In the genomic region with DNA sequence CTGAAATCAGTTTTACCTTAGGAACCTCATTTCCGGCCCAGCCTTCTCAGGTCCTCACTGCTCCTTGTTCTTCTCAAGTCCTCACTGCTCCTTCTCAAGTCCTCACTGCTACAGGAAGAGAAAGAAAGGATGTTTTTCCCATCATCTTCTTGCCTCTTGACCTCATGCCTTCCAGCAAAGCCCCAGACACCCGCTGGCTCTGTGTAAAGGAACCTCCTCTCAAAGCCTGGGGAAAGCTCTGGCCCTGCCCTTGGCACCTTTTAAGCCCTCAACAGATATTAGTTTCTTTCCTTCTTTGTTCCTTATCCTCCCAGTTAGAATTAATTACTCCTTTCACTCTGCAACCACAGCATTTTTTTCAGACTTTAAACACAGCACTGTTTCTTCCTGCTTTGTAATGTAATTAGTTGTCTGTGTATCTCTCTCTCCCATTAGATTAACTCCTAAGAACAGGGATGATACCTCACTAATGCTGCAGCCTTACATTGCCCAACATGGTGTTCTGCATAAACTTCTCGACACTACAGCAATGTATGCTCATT, we compare ENCODE assay signal across 23 cellular contexts. TPM values are rescaled to one million over a fixed set of nuclear protein-coding genes. Genes with fewer than 3 reads are reported as not detected.
A peak's percentile ranks its signal among the peaks of the same experiment; 100 is the strongest.
DNase-seq lines count a peak whose midpoint lies in the region; ATAC-seq and TF ChIP-seq lines count a peak whose summit lies in the region.
"Had no signal": no experiment of that assay in that cellular context is flagged by ENCODE, and none has a peak within 500 bp of the region (broad histone marks: within the 10 kb centered on the region; RNA-seq: fewer than 3 reads in every experiment).

No MANE protein-coding gene starts in this region.

- DNase-seq in NCI-H82 (lab: John Stamatoyannopoulos, UW): peak; percentile 57
- peak; percentile 12 for DNase-seq in WTC11 (ENCODE audit: low spot score)
- DNase-seq in nephron progenitor cell: no peak
- DNase-seq in germinal center (ENCODE audit: low spot score): no peak
- DNase-seq in foreskin fibroblast: no peak
- no peak for DNase-seq in NCI-H2227 treated with DMSO at 0.1 percent for 48 hours (lab: John Stamatoyannopoulos, UW)
- DNase-seq: CD4-positive, alpha-beta T cell; COR-L47; DMS 273 treated with DMSO at 0.1 percent for 48 hours; DMS79 treated with DMSO at 0.1 percent for 48 hours; GM23248; Karpas-422; MV-4-11; NCI-H1694; NCI-H2081; NCI-H69; NK-92 treated with Interleukin-12 subunit alpha and Interleukin-12 subunit beta, amount 100 ng/mL, for 24 hours; SIG-M5 had no signal

- H3K27me3 Mint-ChIP-seq in WTC11 (ENCODE audit: low read depth) (no peaks in the 10 kb centered on the region), nephron progenitor cell (ENCODE audit: low read depth, poor library complexity) (no peaks in the 10 kb centered on the region)

- H3K4me1 Mint-ChIP-seq in WTC11 (peaks cover 20% of the 10 kb centered on the region), nephron progenitor cell (peaks cover 8% of the 10 kb centered on the region)

- TF ChIP-seq CTCF in WTC11 (IDR thresholded peaks at IDR 0.05): no peak
- no peak for TF ChIP-seq CTCF in nephron progenitor cell (IDR thresholded peaks at IDR 0.05)
- no peak for TF ChIP-seq CTCF in foreskin fibroblast (IDR thresholded peaks at IDR 0.05; ENCODE audit: low read depth, low read length)

- H3K9me3 Mint-ChIP-seq in WTC11 (peaks cover 9% of the 10 kb centered on the region), nephron progenitor cell (no peaks in the 10 kb centered on the region)
- H3K9me3 Mint-ChIP-seq: CD4-positive, alpha-beta T cell had no signal

- H3K4me3 Mint-ChIP-seq in WTC11 (no peak overlapping the region), nephron progenitor cell (no peak overlapping the region)
- H3K4me3 Mint-ChIP-seq: CD4-positive, alpha-beta T cell had no signal

- POLR2A ChIA-PET in WTC11 (lab: Charles Lee): no interaction called here

- peak; percentile 65 for ATAC-seq in WTC11
- ATAC-seq in HG02885 (IDR thresholded peaks at IDR 0.05; ENCODE audit: poor library complexity, unreplicated experiment): no peak
- ATAC-seq: Panc1, SK-N-SH treated with all-trans-retinoic acid at 6 μM for 48 hours had no signal

- H3K36me3 Mint-ChIP-seq in WTC11 (no peaks in the 10 kb centered on the region), nephron progenitor cell (ENCODE audit: low read depth) (no peaks in the 10 kb centered on the region)

- no peak overlapping the region for H3K4me3 ChIP-seq in foreskin fibroblast (ENCODE audit: low read depth in 1 of 2, low read length in 2 of 2)
- H3K4me3 ChIP-seq: BLaER1, GM23248 had no signal

- CTCF ChIA-PET in WTC11 (lab: Charles Lee): no interaction called here

- H3K27ac Mint-ChIP-seq in WTC11: peak overlapping the region; percentile 1; the same call in 1 of the 2 replicates
- H3K27ac Mint-ChIP-seq in nephron progenitor cell: peak overlapping the region; percentile 34
- H3K27ac Mint-ChIP-seq: CD4-positive, alpha-beta T cell had no signal

TF ChIP-seq in WTC11, 78 proteins besides CTCF, POLR2A, EP300 and RAD21:
- TF ChIP-seq, protein P1, sequence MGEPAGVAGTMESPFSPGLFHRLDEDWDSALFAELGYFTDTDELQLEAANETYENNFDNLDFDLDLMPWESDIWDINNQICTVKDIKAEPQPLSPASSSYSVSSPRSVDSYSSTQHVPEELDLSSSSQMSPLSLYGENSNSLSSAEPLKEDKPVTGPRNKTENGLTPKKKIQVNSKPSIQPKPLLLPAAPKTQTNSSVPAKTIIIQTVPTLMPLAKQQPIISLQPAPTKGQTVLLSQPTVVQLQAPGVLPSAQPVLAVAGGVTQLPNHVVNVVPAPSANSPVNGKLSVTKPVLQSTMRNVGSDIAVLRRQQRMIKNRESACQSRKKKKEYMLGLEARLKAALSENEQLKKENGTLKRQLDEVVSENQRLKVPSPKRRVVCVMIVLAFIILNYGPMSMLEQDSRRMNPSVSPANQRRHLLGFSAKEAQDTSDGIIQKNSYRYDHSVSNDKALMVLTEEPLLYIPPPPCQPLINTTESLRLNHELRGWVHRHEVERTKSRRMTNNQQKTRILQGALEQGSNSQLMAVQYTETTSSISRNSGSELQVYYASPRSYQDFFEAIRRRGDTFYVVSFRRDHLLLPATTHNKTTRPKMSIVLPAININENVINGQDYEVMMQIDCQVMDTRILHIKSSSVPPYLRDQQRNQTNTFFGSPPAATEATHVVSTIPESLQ (CRISPR knock-in tag; IDR thresholded peaks at IDR 0.05): no peak
- TF ChIP-seq, protein P2, sequence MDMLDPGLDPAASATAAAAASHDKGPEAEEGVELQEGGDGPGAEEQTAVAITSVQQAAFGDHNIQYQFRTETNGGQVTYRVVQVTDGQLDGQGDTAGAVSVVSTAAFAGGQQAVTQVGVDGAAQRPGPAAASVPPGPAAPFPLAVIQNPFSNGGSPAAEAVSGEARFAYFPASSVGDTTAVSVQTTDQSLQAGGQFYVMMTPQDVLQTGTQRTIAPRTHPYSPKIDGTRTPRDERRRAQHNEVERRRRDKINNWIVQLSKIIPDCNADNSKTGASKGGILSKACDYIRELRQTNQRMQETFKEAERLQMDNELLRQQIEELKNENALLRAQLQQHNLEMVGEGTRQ (CRISPR knock-in tag; IDR thresholded peaks at IDR 0.05): no peak
- TF ChIP-seq RELA (CRISPR knock-in tag; IDR thresholded peaks at IDR 0.05; ENCODE audit: borderline replicate concordance) (no peak), ZNF121 (CRISPR knock-in tag; IDR thresholded peaks at IDR 0.05) (no peak), CBFB (CRISPR knock-in tag; IDR thresholded peaks at IDR 0.05; ENCODE audit: low read depth) (no peak)
- TF ChIP-seq, protein P3, sequence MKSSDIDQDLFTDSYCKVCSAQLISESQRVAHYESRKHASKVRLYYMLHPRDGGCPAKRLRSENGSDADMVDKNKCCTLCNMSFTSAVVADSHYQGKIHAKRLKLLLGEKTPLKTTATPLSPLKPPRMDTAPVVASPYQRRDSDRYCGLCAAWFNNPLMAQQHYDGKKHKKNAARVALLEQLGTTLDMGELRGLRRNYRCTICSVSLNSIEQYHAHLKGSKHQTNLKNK (CRISPR knock-in tag; IDR thresholded peaks at IDR 0.05): no peak
- TF ChIP-seq, protein P4, sequence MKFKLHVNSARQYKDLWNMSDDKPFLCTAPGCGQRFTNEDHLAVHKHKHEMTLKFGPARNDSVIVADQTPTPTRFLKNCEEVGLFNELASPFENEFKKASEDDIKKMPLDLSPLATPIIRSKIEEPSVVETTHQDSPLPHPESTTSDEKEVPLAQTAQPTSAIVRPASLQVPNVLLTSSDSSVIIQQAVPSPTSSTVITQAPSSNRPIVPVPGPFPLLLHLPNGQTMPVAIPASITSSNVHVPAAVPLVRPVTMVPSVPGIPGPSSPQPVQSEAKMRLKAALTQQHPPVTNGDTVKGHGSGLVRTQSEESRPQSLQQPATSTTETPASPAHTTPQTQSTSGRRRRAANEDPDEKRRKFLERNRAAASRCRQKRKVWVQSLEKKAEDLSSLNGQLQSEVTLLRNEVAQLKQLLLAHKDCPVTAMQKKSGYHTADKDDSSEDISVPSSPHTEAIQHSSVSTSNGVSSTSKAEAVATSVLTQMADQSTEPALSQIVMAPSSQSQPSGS (CRISPR knock-in tag; IDR thresholded peaks at IDR 0.05; ENCODE audit: borderline replicate concordance, low read depth): no peak

RNA-seq across cellular contexts. Expression of a gene that starts 4.0 kb away (rescaled TPM):
- 0.73 to 1.1 TPM (median 0.92 TPM) in 3 replicates for total RNA-seq in WTC11 (2021)
- total RNA-seq: GM23248, M059J had no signal

Comparison
In these comparisons a context has a peak if more than half of its experiments do, and no peak if none do; other contexts are left out.
1. DNase-seq: peak in NCI-H82 (single experiment) and WTC11 (single experiment); none in nephron progenitor cell (single experiment), germinal center (single experiment), foreskin fibroblast (0 of 2) and NCI-H2227 treated with DMSO at 0.1 percent for 48 hours (single experiment).